Comparison of ENCODE assay signal across 10 cellular contexts in genomic region chr5:56516936-56517521, GRCh38.
DNase-seq lines count a peak whose midpoint lies in the region; ATAC-seq, FAIRE-seq and TF ChIP-seq lines count a peak whose summit lies in the region.
"Had no signal": no experiment of that assay in that cellular context is flagged by ENCODE, and none has a peak within 500 bp of the region (broad histone marks: within the 10 kb centered on the region; RNA-seq: fewer than 3 reads in every experiment).

No MANE protein-coding gene starts in this region.

- no peaks in the 10 kb centered on the region for H4K20me1 ChIP-seq in IMR-90 (ENCODE audit: insufficient read depth, low read length)
- H4K20me1 ChIP-seq in keratinocyte (ENCODE audit: control insufficient read depth, extremely low read depth, insufficient read depth, low read length), result no peaks in the 10 kb centered on the region
- H4K20me1 ChIP-seq in Karpas-422 (ENCODE audit: insufficient read depth, low read depth, low read length), result no peaks in the 10 kb centered on the region

- no peak overlapping the region for H2AK5ac ChIP-seq in IMR-90 (ENCODE audit: low read depth, low read length)

- H3K18ac ChIP-seq in IMR-90 (ENCODE audit: low read depth, low read length), result no peak overlapping the region

- no peak overlapping the region for H2AK9ac ChIP-seq in IMR-90 (replicated peaks; ENCODE audit: low read depth, low read length, poor library complexity)

- ATAC-seq in IMR-90 (ENCODE audit: low read depth), result no peak

- H3K4me2 ChIP-seq in IMR-90 (ENCODE audit: low read depth, low read length) (no peak overlapping the region), keratinocyte (ENCODE audit: control insufficient read depth, extremely low read depth, insufficient read depth, low read depth, low read length) (no peak overlapping the region), Karpas-422 (ENCODE audit: low read depth, low read length, poor library complexity, severe bottlenecking) (no peak overlapping the region)

- no TSS peak for BruUV-seq in IMR-90 (replicated peaks; lab: Mats Ljungman, UMichigan)

- no peak overlapping the region for H4K5ac ChIP-seq in IMR-90 (ENCODE audit: low read depth, low read length)

- TF ChIP-seq CTCF in IMR-90 (conservative IDR thresholded peaks at IDR 0.05; ENCODE audit: low read depth, low read length), result no peak
- no peak for TF ChIP-seq CTCF in keratinocyte (optimal IDR thresholded peaks at IDR 0.05 in 1 of 3, IDR thresholded peaks at IDR 0.05 in 1 of 3, conservative IDR thresholded peaks at IDR 0.05 in 1 of 3; ENCODE audit: extremely low read depth in 1 of 3, insufficient read depth in 2 of 3, low read length in 3 of 3)
- TF ChIP-seq CTCF in GM20000 (IDR thresholded peaks at IDR 0.05; ENCODE audit: extremely low read depth, missing control alignments), result no peak

- H3K27me3 ChIP-seq in IMR-90 (ENCODE audit: control insufficient read depth, insufficient read depth, low read length) (peaks cover 11% of the 10 kb centered on the region), keratinocyte (ENCODE audit: control insufficient read depth, extremely low read depth, insufficient read depth, low read length) (no peaks in the 10 kb centered on the region), Karpas-422 (ENCODE audit: low read length) (no peaks in the 10 kb centered on the region)

- DNase-seq in Ammon's horn (ENCODE audit: low spot score), result peak; percentile 62
- DNase-seq in IMR-90, result peak; percentile 29
- DNase-seq in SW480 (ENCODE audit: low spot score), result peak; percentile 42
- DNase-seq in keratinocyte (ENCODE audit: low read depth, low spot score), result no peak
- DNase-seq in GM20000 (ENCODE audit: low spot score), result no peak
- no peak for DNase-seq in NCI-H226
- DNase-seq in activated CD4-positive, alpha-beta T cell treated with anti-CD3 and anti-CD28 coated beads, Interleukin-2, amount 50 U/mL, for 48 hours, result no peak
- no peak for DNase-seq in Karpas-422
- DNase-seq: NCI-H1930 had no signal

- dilution Hi-C loops in IMR-90 (cut with HindIII; ENCODE audit: low sequenced_read_pairs, unreplicated experiment), result no loop called here
- dilution Hi-C loops in keratinocyte (cut with MboI; ENCODE audit: extremely low pct_ligation_motif_present, low sequenced_read_pairs), result no loop called here

- no peaks in the 10 kb centered on the region for H3K36me3 ChIP-seq in IMR-90 (ENCODE audit: control insufficient read depth, insufficient read depth, low read length)
- H3K36me3 ChIP-seq in keratinocyte (ENCODE audit: control insufficient read depth in 2 of 2, extremely low read depth in 1 of 2, insufficient read depth in 2 of 2, low read length in 2 of 2), result no peaks in the 10 kb centered on the region
- no peaks in the 10 kb centered on the region for H3K36me3 ChIP-seq in Karpas-422 (ENCODE audit: insufficient read depth, low read length)

- no peak overlapping the region for H4K8ac ChIP-seq in IMR-90 (ENCODE audit: low read depth in 2 of 2, low read length in 2 of 2)

- H3K14ac ChIP-seq in IMR-90 (replicated peaks; ENCODE audit: low read depth, low read length), result no peak overlapping the region

- H3K79me1 ChIP-seq in IMR-90 (ENCODE audit: low read depth in 1 of 2, low read length in 2 of 2), result no peaks in the 10 kb centered on the region

- TF ChIP-seq RAD21 in IMR-90 (IDR thresholded peaks at IDR 0.05; ENCODE audit: low read length), result no peak

- H3K9me3 ChIP-seq in IMR-90 (ENCODE audit: control insufficient read depth, insufficient read depth, low read length) (no peaks in the 10 kb centered on the region), keratinocyte (ENCODE audit: control insufficient read depth, low read depth, low read length) (no peaks in the 10 kb centered on the region), Karpas-422 (ENCODE audit: low read length) (no peaks in the 10 kb centered on the region)

- H2BK5ac ChIP-seq in IMR-90 (ENCODE audit: low read depth, low read length, poor library complexity, severe bottlenecking), result no peak overlapping the region

- H3K4me3 ChIP-seq in IMR-90 (ENCODE audit: insufficient read depth, low read depth, low read length), result no peak overlapping the region
- no peak overlapping the region for H3K4me3 ChIP-seq in keratinocyte (ENCODE audit: control insufficient read depth in 2 of 3, extremely low read depth in 1 of 3, insufficient read depth in 2 of 3, low read depth in 1 of 3, low read length in 3 of 3)
- H3K4me3 ChIP-seq in Karpas-422 (ENCODE audit: low read length), result no peak overlapping the region

- no peak overlapping the region for H3K56ac ChIP-seq in IMR-90 (ENCODE audit: extremely low read depth, insufficient read depth, low read length)

- no peak overlapping the region for H3K4ac ChIP-seq in IMR-90 (ENCODE audit: low read depth, low read length)

- H3K9me2 ChIP-seq in Karpas-422 (replicated peaks; ENCODE audit: insufficient read depth, low read length), result no peaks in the 10 kb centered on the region

- intact Hi-C loops in IMR-90 (cut with micrococcal nuclease), result no loop called here

- no peak overlapping the region for H2BK15ac ChIP-seq in IMR-90 (ENCODE audit: low read depth, low read length)

- in situ Hi-C loops in IMR-90 (cut with MboI; ENCODE audit: low sequenced_read_pairs), result no loop called here

- TF ChIP-seq POLR2A in IMR-90 (IDR thresholded peaks at IDR 0.05; ENCODE audit: low read depth, low read length), result no peak

- peak; percentile 52 for FAIRE-seq in keratinocyte (lab: Jason Lieb, UNC)
- FAIRE-seq: astrocyte had no signal

- CTCF ChIA-PET in IMR-90 (lab: Yijun Ruan, JAX), result no interaction called here

- H4K91ac ChIP-seq in IMR-90 (ENCODE audit: insufficient read depth, low read depth, low read length), result no peak overlapping the region

- H2AFZ ChIP-seq in IMR-90 (replicated peaks; ENCODE audit: low read length, poor library complexity) (no peak overlapping the region), keratinocyte (ENCODE audit: control insufficient read depth, low read length) (no peak overlapping the region), Karpas-422 (ENCODE audit: low read length) (no peak overlapping the region)

- whole genome bisulfite sequencing in IMR-90 (ENCODE audit: extremely low coverage in 2 of 2, insufficient read length in 1 of 2), 2 experiments, result 86% methylated on average over 1 of the region's 3 CpGs; no CpG with 5 or more reads in 1 of the 2 experiments

- H2BK20ac ChIP-seq in IMR-90 (ENCODE audit: low read depth, low read length), result no peak overlapping the region

- no peak overlapping the region for H2BK120ac ChIP-seq in IMR-90 (ENCODE audit: low read depth, low read length)

- POLR2A ChIA-PET in IMR-90 (lab: Charles Lee; ENCODE audit: unreplicated experiment), result no interaction called here

- H3K79me2 ChIP-seq in keratinocyte (ENCODE audit: control insufficient read depth, insufficient read depth, low read length), result no peaks in the 10 kb centered on the region
- H3K79me2 ChIP-seq in Karpas-422 (ENCODE audit: low read length), result no peaks in the 10 kb centered on the region

- H3K23ac ChIP-seq in IMR-90 (ENCODE audit: low read depth, low read length), result no peak overlapping the region

- H3K4me1 ChIP-seq in IMR-90 (ENCODE audit: control insufficient read depth, insufficient read depth, low read length) (peaks cover 4% of the 10 kb centered on the region; the same call in 1 of the 2 replicates), keratinocyte (ENCODE audit: control insufficient read depth, extremely low read depth, insufficient read depth, low read length) (peaks cover 28% of the 10 kb centered on the region), Karpas-422 (ENCODE audit: low read length) (peaks cover 6% of the 10 kb centered on the region)

- H3K9ac ChIP-seq in IMR-90 (ENCODE audit: low read depth, low read length) (no peak overlapping the region), keratinocyte (ENCODE audit: control insufficient read depth, extremely low read depth, insufficient read depth, low read length) (no peak overlapping the region), Karpas-422 (ENCODE audit: low read length) (no peak overlapping the region)

- H3K27ac ChIP-seq in IMR-90 (ENCODE audit: insufficient read depth, low read length) (no peak overlapping the region), keratinocyte (ENCODE audit: control insufficient read depth, insufficient read depth, low read length) (no peak overlapping the region), Karpas-422 (ENCODE audit: low read length) (no peak overlapping the region)

- H3K9me1 ChIP-seq in IMR-90 (ENCODE audit: insufficient read depth, low read length) (peaks cover 4% of the 10 kb centered on the region; the same call in 1 of the 2 replicates), keratinocyte (ENCODE audit: control insufficient read depth, extremely low read depth, insufficient read depth, low read length) (no peaks in the 10 kb centered on the region)

TF ChIP-seq in IMR-90, 13 proteins besides CTCF, POLR2A, EP300 and RAD21 (continues in another document):
- no peak for TF ChIP-seq MXI1 (IDR thresholded peaks at IDR 0.05; ENCODE audit: borderline replicate concordance, low read depth, low read length)
- TF ChIP-seq CEBPB (IDR thresholded peaks at IDR 0.05; ENCODE audit: low read depth, low read length), result no peak
- TF ChIP-seq MAZ (IDR thresholded peaks at IDR 0.05; ENCODE audit: borderline replicate concordance, low read depth, low read length), result no peak
- TF ChIP-seq USF2 (IDR thresholded peaks at IDR 0.05; ENCODE audit: low read depth, low read length), result no peak
- no peak for TF ChIP-seq RFX5 (IDR thresholded peaks at IDR 0.05; ENCODE audit: low read depth, low read length)
- TF ChIP-seq BHLHE40 (IDR thresholded peaks at IDR 0.05; ENCODE audit: low read depth, low read length), result no peak
- no peak for TF ChIP-seq ELK1 (IDR thresholded peaks at IDR 0.05; ENCODE audit: borderline replicate concordance, low read depth, low read length)
- no peak for TF ChIP-seq MAFK (IDR thresholded peaks at IDR 0.05; ENCODE audit: low read depth, low read length)
- TF ChIP-seq FOS (IDR thresholded peaks at IDR 0.05; ENCODE audit: low read depth, low read length), result no peak
- no peak for TF ChIP-seq CHD1 (IDR thresholded peaks at IDR 0.05; ENCODE audit: low read depth, low read length)

Comparison
In these comparisons a context has a peak if more than half of its experiments do, and no peak if none do; other contexts are left out.
1. DNase-seq: peak in Ammon's horn (single experiment), IMR-90 (single experiment) and SW480 (single experiment); none in keratinocyte (single experiment), GM20000 (single experiment), NCI-H226 (single experiment), activated CD4-positive, alpha-beta T cell treated with anti-CD3 and anti-CD28 coated beads, Interleukin-2, amount 50 U/mL, for 48 hours (0 of 2) and Karpas-422 (single experiment).